ENCODE assay signal across 1 cellular context in genomic region chr2:151287513-151288250, GRCh38.
TF ChIP-seq lines count a peak whose summit lies in the region.

No MANE protein-coding gene starts in this region.

TF ChIP-seq in HCT116, 20 proteins besides CTCF, POLR2A, EP300 and RAD21 (continued from another document):
- TF ChIP-seq REST (IDR thresholded peaks at IDR 0.05; ENCODE audit: low read depth) (no peak), ZNF274 (IDR thresholded peaks at IDR 0.05; ENCODE audit: low read depth, low read length) (no peak), CBX3 (IDR thresholded peaks at IDR 0.05; ENCODE audit: low read depth) (no peak), MAX (IDR thresholded peaks at IDR 0.05) (no peak), ATF3 (IDR thresholded peaks at IDR 0.05) (no peak), EZH2phosphoT487 (IDR thresholded peaks at IDR 0.05; ENCODE audit: borderline replicate concordance) (no peak), SP1 (IDR thresholded peaks at IDR 0.05; ENCODE audit: low read depth) (no peak), SRF (IDR thresholded peaks at IDR 0.05; ENCODE audit: low read depth) (no peak), JUND (IDR thresholded peaks at IDR 0.05) (no peak), SIN3A (IDR thresholded peaks at IDR 0.05; ENCODE audit: low read depth) (no peak), EGR1 (IDR thresholded peaks at IDR 0.05; ENCODE audit: low read depth) (no peak), TCF7L2 (IDR thresholded peaks at IDR 0.05; ENCODE audit: borderline replicate concordance, extremely low read depth, insufficient read depth, insufficient read length) (no peak), YY1 (IDR thresholded peaks at IDR 0.05; ENCODE audit: extremely low read depth, insufficient replicate concordance, low read depth, low read length) (no peak), EZH2 (IDR thresholded peaks at IDR 0.05) (no peak), ZFX (IDR thresholded peaks at IDR 0.05) (no peak)
